Comparison of ENCODE assay signal across 33 cellular contexts in the genomic region with DNA sequence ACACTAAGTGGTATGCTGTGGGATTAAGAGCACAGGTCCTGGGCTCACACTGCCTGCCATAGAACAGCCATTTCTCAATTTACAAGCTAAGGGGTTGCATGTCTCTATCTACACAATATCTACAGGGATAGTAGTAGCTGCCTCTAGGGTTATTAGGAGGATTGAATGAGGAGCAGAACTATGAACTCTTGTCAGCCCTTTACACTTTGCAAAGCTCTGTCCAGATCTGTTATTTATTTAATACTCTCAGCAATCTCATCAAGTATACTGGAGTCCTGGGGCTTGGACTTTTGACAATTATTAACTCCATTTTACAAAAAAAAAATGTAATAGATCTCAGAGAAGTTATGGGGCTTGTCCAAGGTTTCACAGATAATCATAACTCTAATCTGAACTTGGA. TPM values are rescaled to one million over a fixed set of nuclear protein-coding genes. Genes with fewer than 3 reads are reported as not detected.
"Had no signal": no experiment of that assay in that cellular context is flagged by ENCODE, and none has a peak within 500 bp of the region (broad histone marks: within the 10 kb centered on the region; RNA-seq: fewer than 3 reads in every experiment).

No MANE protein-coding gene starts in this region.

- ATAC-seq: activated CD4-positive, CD25-positive, alpha-beta regulatory T cell treated with anti-CD3 and anti-CD28 coated beads, Interleukin-2, amount 50 U/mL, for 24 hours; activated T-cell treated with anti-CD3 and anti-CD28 coated beads, Interleukin-2, amount 50 U/mL, for 4 hours; activated T-helper 17 cell treated with anti-CD3 and anti-CD28 coated beads, Interleukin-2, amount 50 U/mL, for 72 hours; body of pancreas; T-helper 17 cell had no signal

- FAIRE-seq: colon, endometrium, endothelial cell of umbilical vein had no signal

- H3K36me3 ChIP-seq: esophagus squamous epithelium, WERI-Rb-1 had no signal

- H3K9me3 ChIP-seq: body of pancreas, esophagus squamous epithelium had no signal

- H3K4me3 ChIP-seq: body of pancreas, esophagus squamous epithelium had no signal

- H3K27me3 ChIP-seq: body of pancreas had no signal

- H3K27ac ChIP-seq: body of pancreas, epithelial cell of prostate, esophagus squamous epithelium, WERI-Rb-1 had no signal

- DNase-seq: activated B cell treated with CpG ODN at 0.5 μM for 24 hours; activated CD4-positive, alpha-beta memory T cell treated with anti-CD3 and anti-CD28 coated beads, Interleukin-2, amount 10 ng/mL, durations not matched to agents 7 days and 5 days; activated CD4-positive, alpha-beta T cell treated with anti-CD3 and anti-CD28 coated beads, Interleukin-2, amount 10 ng/mL, durations not matched to agents 24 days and 14 days; activated CD8-positive, alpha-beta memory T cell treated with anti-CD3 and anti-CD28 coated beads for 24 hours; activated effector memory CD4-positive, alpha-beta T cell treated with Interleukin-2 at 50 U/mL for 16 hours; activated gamma-delta T cell treated with Interleukin-2 at 50 U/mL for 16 hours; activated naive CD4-positive, alpha-beta T cell treated with anti-CD3 and anti-CD28 coated beads, Interleukin-2, amount 50 U/mL, for 16 hours; activated naive CD4-positive, alpha-beta T cell treated with Interleukin-2 at 50 U/mL for 16 hours; activated T-cell treated with anti-CD3 and anti-CD28 coated beads, Interleukin-2, amount 50 U/mL, for 4 hours; amniotic stem cell; aorta; caudate nucleus; cortex of kidney; dermis blood vessel endothelial cell; effector CD8-positive, alpha-beta T cell; esophagus squamous epithelium; foreskin melanocyte; T-helper 1 cell; T-helper 17 cell; T1000; WERI-Rb-1 had no signal

- H3K4me1 ChIP-seq: esophagus squamous epithelium had no signal

RNA-seq across cellular contexts. Expression of gene OPALIN, which starts 6.8 kb away (rescaled TPM):
- total RNA-seq: activated B cell treated with CpG ODN at 0.5 μM for 24 hours; activated CD4-positive, alpha-beta memory T cell treated with anti-CD3 and anti-CD28 coated beads, Interleukin-2, amount 10 ng/mL, durations not matched to agents 7 days and 5 days; activated CD4-positive, alpha-beta T cell treated with anti-CD3 and anti-CD28 coated beads, Interleukin-2, amount 10 ng/mL, durations not matched to agents 24 days and 14 days; activated T-cell treated with anti-CD3 and anti-CD28 coated beads, Interleukin-2, amount 50 U/mL, for 4 hours; activated T-helper 17 cell treated with anti-CD3 and anti-CD28 coated beads, Interleukin-2, amount 50 U/mL, for 72 hours; aorta; body of pancreas; chondrocyte; dermis blood vessel endothelial cell; endothelial cell of umbilical vein; esophagus squamous epithelium; fibroblast of lung; fibroblast of villous mesenchyme; T-helper 17 cell had no signal
- polyA plus RNA-seq: adipose tissue, aorta, endothelial cell of umbilical vein, esophagus, fibroblast of lung had no signal

RNA-seq across cellular contexts. Expression of gene DNTT, which starts 47.8 kb away (rescaled TPM):
- total RNA-seq: activated CD4-positive, alpha-beta memory T cell treated with anti-CD3 and anti-CD28 coated beads, Interleukin-2, amount 10 ng/mL, durations not matched to agents 7 days and 5 days; activated CD4-positive, alpha-beta T cell treated with anti-CD3 and anti-CD28 coated beads, Interleukin-2, amount 10 ng/mL, durations not matched to agents 24 days and 14 days; activated T-cell treated with anti-CD3 and anti-CD28 coated beads, Interleukin-2, amount 50 U/mL, for 4 hours; activated T-helper 17 cell treated with anti-CD3 and anti-CD28 coated beads, Interleukin-2, amount 50 U/mL, for 72 hours; aorta; body of pancreas; chondrocyte; dermis blood vessel endothelial cell; endothelial cell of umbilical vein; esophagus squamous epithelium; fibroblast of lung; fibroblast of villous mesenchyme; T-helper 17 cell had no signal
- polyA plus RNA-seq: adipose tissue, aorta, endothelial cell of umbilical vein, esophagus, fibroblast of lung had no signal
